Comparison of ENCODE assay signal across 9 cellular contexts in genomic region chr6:21666788-21667681, GRCh38.
DNase-seq lines count a peak whose midpoint lies in the region; ATAC-seq, FAIRE-seq and TF ChIP-seq lines count a peak whose summit lies in the region.
"Had no signal": no experiment of that assay in that cellular context is flagged by ENCODE, and none has a peak within 500 bp of the region (broad histone marks: within the 10 kb centered on the region; RNA-seq: fewer than 3 reads in every experiment).

No MANE protein-coding gene starts in this region.

- intact Hi-C loops in lower leg skin (cut with DNase I; ENCODE audit: low total_unique reads), result no loop called here

- peak overlapping the region; percentile 73 for H2AFZ ChIP-seq in astrocyte (ENCODE audit: low read depth, low read length)

- H3K27ac ChIP-seq in astrocyte (ENCODE audit: low read depth, low read length), result peak overlapping the region; percentile 48
- H3K27ac ChIP-seq in thoracic aorta, result peak overlapping the region; percentile 37 to 80

- H3K27me3 ChIP-seq in astrocyte (ENCODE audit: insufficient read depth, low read length) (peaks cover 14% of the 10 kb centered on the region), thoracic aorta (replicated peaks; ENCODE audit: insufficient read depth) (no peaks in the 10 kb centered on the region)

- no peaks in the 10 kb centered on the region for H3K36me3 Mint-ChIP-seq in activated T-cell treated with anti-CD3 and anti-CD28 coated beads, Interleukin-2, amount 50 U/mL, for 24 hours (ENCODE audit: low read depth)
- H3K36me3 Mint-ChIP-seq in astrocyte (ENCODE audit: low read depth, unreplicated experiment), result no peaks in the 10 kb centered on the region

- H3K9me3 ChIP-seq in astrocyte (ENCODE audit: insufficient read depth, low read depth, low read length), result no peaks in the 10 kb centered on the region
- no peaks in the 10 kb centered on the region for H3K9me3 ChIP-seq in thoracic aorta

- no peaks in the 10 kb centered on the region for H4K20me1 ChIP-seq in astrocyte (ENCODE audit: insufficient read depth, low read length)

- H3K4me1 ChIP-seq in astrocyte (ENCODE audit: insufficient read depth, low read length), result peaks cover 18% of the 10 kb centered on the region
- peaks cover 5 to 22% of the 10 kb centered on the region in 2 donors for H3K4me1 ChIP-seq in thoracic aorta (ENCODE audit: control insufficient read depth in 1 of 2, low read depth in 2 of 2)

- peak overlapping the region; percentile 87 for H3K9ac ChIP-seq in astrocyte (ENCODE audit: low read length)

- ATAC-seq in thoracic aorta (ENCODE audit: insufficient number of reproducible peaks, low FRiP score, low read depth) (no peak), GM18907 (IDR thresholded peaks at IDR 0.05; ENCODE audit: unreplicated experiment) (no peak), GM19452 (IDR thresholded peaks at IDR 0.05; ENCODE audit: unreplicated experiment) (no peak)

- peaks cover 57% of the 10 kb centered on the region for H3K79me2 ChIP-seq in astrocyte (ENCODE audit: insufficient read depth, low read length)

- no peak for TF ChIP-seq POLR2A in lower leg skin (IDR thresholded peaks at IDR 0.05)

- DNase-seq in activated T-cell treated with anti-CD3 and anti-CD28 coated beads, Interleukin-2, amount 50 U/mL, for 24 hours, result no peak
- DNase-seq in activated T-cell treated with anti-CD3 and anti-CD28 coated beads, Interleukin-2, amount 50 U/mL, for 1 hour, result no peak
- DNase-seq in astrocyte (ENCODE audit: low read depth), result peak; percentile 37
- no peak for DNase-seq in lower leg skin (ENCODE audit: low spot score in 2 of 2)
- no peak for DNase-seq in thoracic aorta (ENCODE audit: low spot score)
- no peak for DNase-seq in G401 (ENCODE audit: low spot score)
- DNase-seq: cortex of kidney had no signal

- no peak overlapping the region for H3K27ac Mint-ChIP-seq in activated T-cell treated with anti-CD3 and anti-CD28 coated beads, Interleukin-2, amount 50 U/mL, for 24 hours
- peak overlapping the region; percentile 50 for H3K27ac Mint-ChIP-seq in astrocyte (ENCODE audit: unreplicated experiment)

- TF ChIP-seq CTCF in astrocyte (IDR thresholded peaks at IDR 0.05; ENCODE audit: insufficient read depth, low read depth, low read length) (no peak), lower leg skin (IDR thresholded peaks at IDR 0.05) (no peak), thoracic aorta (IDR thresholded peaks at IDR 0.05) (no peak)

- peak overlapping the region; percentile 97 for H3K4me2 ChIP-seq in astrocyte (ENCODE audit: low read length)

- H3K4me3 Mint-ChIP-seq in activated T-cell treated with anti-CD3 and anti-CD28 coated beads, Interleukin-2, amount 50 U/mL, for 24 hours, result peak overlapping the region; percentile 62
- peak overlapping the region; percentile 98 for H3K4me3 Mint-ChIP-seq in astrocyte (ENCODE audit: unreplicated experiment)

- WGBS in lower leg skin, 2 donors, result 26 to 29% methylated on average over 29 of the region's 29 CpGs

- in situ Hi-C loops in G401 (cut with HindIII; ENCODE audit: low sequenced_read_pairs), result no loop called here

- FAIRE-seq in astrocyte (lab: Jason Lieb, UNC), result no peak

- no peaks in the 10 kb centered on the region for H3K9me3 Mint-ChIP-seq in activated T-cell treated with anti-CD3 and anti-CD28 coated beads, Interleukin-2, amount 50 U/mL, for 24 hours
- H3K9me3 Mint-ChIP-seq in astrocyte (ENCODE audit: unreplicated experiment), result no peaks in the 10 kb centered on the region

- H3K36me3 ChIP-seq in astrocyte (ENCODE audit: insufficient read depth, low read length) (no peaks in the 10 kb centered on the region), thoracic aorta (no peaks in the 10 kb centered on the region)

- peaks cover 32% of the 10 kb centered on the region for H3K4me1 Mint-ChIP-seq in activated T-cell treated with anti-CD3 and anti-CD28 coated beads, Interleukin-2, amount 50 U/mL, for 24 hours (ENCODE audit: low read depth)
- H3K4me1 Mint-ChIP-seq in astrocyte (ENCODE audit: low read depth, unreplicated experiment), result peaks cover 17% of the 10 kb centered on the region

- H3K4me3 ChIP-seq in astrocyte (ENCODE audit: insufficient read depth, low read depth, low read length), result peak overlapping the region; percentile 70
- peak overlapping the region; percentile 2 for H3K4me3 ChIP-seq in lower leg skin (ENCODE audit: low read depth, poor library complexity, severe bottlenecking)
- peak overlapping the region; percentile 87 for H3K4me3 ChIP-seq in thoracic aorta

- peaks cover 82% of the 10 kb centered on the region for H3K27me3 Mint-ChIP-seq in activated T-cell treated with anti-CD3 and anti-CD28 coated beads, Interleukin-2, amount 50 U/mL, for 24 hours
- H3K27me3 Mint-ChIP-seq in astrocyte (ENCODE audit: low read depth, unreplicated experiment), result peaks cover 11% of the 10 kb centered on the region

Comparison
In these comparisons a context has a peak if more than half of its experiments do, and no peak if none do; other contexts are left out.
1. H3K4me3 ChIP-seq: peak in every context shown above with its lines; median percentile 87 in thoracic aorta; 70 in astrocyte; 2 in lower leg skin.